In genomic region chr2:70095833-70096670, GRCh38 we compare ENCODE assay signal across 8 cellular contexts. TPM values are rescaled to one million over a fixed set of nuclear protein-coding genes. Genes with fewer than 3 reads are reported as not detected.
DNase-seq lines count a peak whose midpoint lies in the region; ATAC-seq, FAIRE-seq and TF ChIP-seq lines count a peak whose summit lies in the region.

No MANE protein-coding gene starts in this region.

- no peaks in the 10 kb centered on the region for H3K79me2 ChIP-seq in HepG2 (ENCODE audit: insufficient read depth, low read length)

- intact Hi-C loops in activated CD4-positive, alpha-beta T cell treated with anti-CD3 and anti-CD28 coated beads for 36 hours (cut with DNase I, micrococcal nuclease), result loop anchor here in 1 of 2 experiments (1.0 kb wide), 1 partner anchor 8 kb away; no protein-coding TSS in a partner anchor
- intact Hi-C loops in HepG2 (cut with micrococcal nuclease; ENCODE audit: unreplicated experiment), result loop anchor here (2.0 kb wide), 1 partner anchor 13 kb away; no protein-coding TSS in a partner anchor

- peaks cover 52% of the 10 kb centered on the region for H3K4me1 Mint-ChIP-seq in activated CD4-positive, alpha-beta T cell treated with anti-CD3 and anti-CD28 coated beads for 36 hours
- peaks cover 36% of the 10 kb centered on the region for H3K4me1 Mint-ChIP-seq in activated naive CD8-positive, alpha-beta T cell treated with anti-CD3 and anti-CD28 coated beads, Interleukin-2, amount 10 ng/mL, durations not matched to agents 7 days and 5 days

- H3K4me2 ChIP-seq in HepG2 (ENCODE audit: low read depth, low read length), result peak overlapping the region; percentile 93

- H4K20me1 ChIP-seq in HepG2 (ENCODE audit: insufficient read depth, low read length), result no peaks in the 10 kb centered on the region

- peaks cover 39% of the 10 kb centered on the region for H3K4me1 ChIP-seq in HepG2 (ENCODE audit: insufficient read depth, low read length)

- no peaks in the 10 kb centered on the region for H3K36me3 ChIP-seq in HepG2 (replicated peaks in 1 of 2; ENCODE audit: control insufficient read depth in 1 of 2, insufficient read depth in 2 of 2, low read length in 2 of 2)

- H3K27me3 ChIP-seq in HepG2 (ENCODE audit: control insufficient read depth in 1 of 2, insufficient read depth in 2 of 2, low read length in 2 of 2), result no peaks in the 10 kb centered on the region

- no peak overlapping the region for H2AFZ ChIP-seq in HepG2 (ENCODE audit: low read length)

- TF ChIP-seq POLR2A in HepG2 (IDR thresholded peaks at IDR 0.05; ENCODE audit: insufficient read depth in 1 of 2, low read depth in 2 of 2, low read length in 2 of 2), result no peak

- peak overlapping the region; percentile 73 for H3K27ac ChIP-seq in HepG2 (ENCODE audit: extremely low read length, insufficient read depth, low read length)

- WGBS in HepG2 (ENCODE audit: low lambda C conversion rate), result 95% methylated on average over 14 of the region's 14 CpGs

- peak overlapping the region in 2 of 3 experiments; percentile 36 to 67; a peak in 2 of 6 replicates for H3K4me3 ChIP-seq in HepG2 (replicated peaks in 1 of 3; ENCODE audit: insufficient read depth in 1 of 3, low read depth in 2 of 3, low read length in 3 of 3)

- TF ChIP-seq CTCF in HepG2 (CRISPR knock-in tag; IDR thresholded peaks at IDR 0.05), result no peak

- H3K4me3 Mint-ChIP-seq in activated CD4-positive, alpha-beta T cell treated with anti-CD3 and anti-CD28 coated beads for 36 hours, result peak overlapping the region; percentile 75
- peak overlapping the region; percentile 75 for H3K4me3 Mint-ChIP-seq in activated naive CD8-positive, alpha-beta T cell treated with anti-CD3 and anti-CD28 coated beads, Interleukin-2, amount 10 ng/mL, durations not matched to agents 7 days and 5 days

- DNase-seq in activated CD4-positive, alpha-beta T cell treated with anti-CD3 and anti-CD28 coated beads for 36 hours, result no peak
- no peak for DNase-seq in activated CD4-positive, alpha-beta T cell treated with anti-CD3 and anti-CD28 coated beads, Interleukin-2, amount 50 U/mL, for 48 hours
- no peak for DNase-seq in activated naive CD8-positive, alpha-beta T cell treated with anti-CD3 and anti-CD28 coated beads, Interleukin-2, amount 10 ng/mL, durations not matched to agents 7 days and 5 days
- DNase-seq in HepG2 (ENCODE audit: low spot score) (no peak), superior temporal gyrus (ENCODE audit: extremely low spot score) (peak; percentile 18), C1 segment of cervical spinal cord (lab: John Stamatoyannopoulos, UW) (no peak), anterior cingulate cortex (lab: John Stamatoyannopoulos, UW) (no peak)

- ATAC-seq in activated CD4-positive, alpha-beta T cell treated with anti-CD3 and anti-CD28 coated beads for 36 hours, result no peak
- ATAC-seq in activated naive CD8-positive, alpha-beta T cell treated with anti-CD3 and anti-CD28 coated beads, Interleukin-2, amount 10 ng/mL, durations not matched to agents 7 days and 5 days (ENCODE audit: low read depth), result no peak
- no peak for ATAC-seq in HepG2
- no peak for ATAC-seq in HG03342 (IDR thresholded peaks at IDR 0.05; ENCODE audit: unreplicated experiment)

- H3K9ac ChIP-seq in HepG2 (ENCODE audit: insufficient read depth, low read depth, low read length), result peak overlapping the region; percentile 72

- in situ Hi-C loops in HepG2 (cut with HindIII; ENCODE audit: extremely low pct_ligation_motif_present, low pct_unique_long_range_greater_than_20kb), result no loop called here

- BruUV-seq in HepG2 (replicated peaks; lab: Mats Ljungman, UMichigan), result no TSS peak

- H3K27me3 Mint-ChIP-seq in activated CD4-positive, alpha-beta T cell treated with anti-CD3 and anti-CD28 coated beads for 36 hours, result no peaks in the 10 kb centered on the region
- no peaks in the 10 kb centered on the region for H3K27me3 Mint-ChIP-seq in activated naive CD8-positive, alpha-beta T cell treated with anti-CD3 and anti-CD28 coated beads, Interleukin-2, amount 10 ng/mL, durations not matched to agents 7 days and 5 days

- TF ChIP-seq RAD21 in HepG2 (CRISPR knock-in tag; IDR thresholded peaks at IDR 0.05), result no peak

- no peak for TF ChIP-seq EP300 in HepG2 (IDR thresholded peaks at IDR 0.05; ENCODE audit: low read depth in 2 of 2, low read length in 2 of 2)
- TF ChIP-seq EP300 in HepG2 (CRISPR knock-in tag; IDR thresholded peaks at IDR 0.05; ENCODE audit: borderline replicate concordance), result no peak

- H3K9me3 Mint-ChIP-seq in activated CD4-positive, alpha-beta T cell treated with anti-CD3 and anti-CD28 coated beads for 36 hours (ENCODE audit: low read depth), result no peaks in the 10 kb centered on the region
- no peaks in the 10 kb centered on the region for H3K9me3 Mint-ChIP-seq in activated naive CD8-positive, alpha-beta T cell treated with anti-CD3 and anti-CD28 coated beads, Interleukin-2, amount 10 ng/mL, durations not matched to agents 7 days and 5 days

- no peaks in the 10 kb centered on the region for H3K9me3 ChIP-seq in HepG2 (ENCODE audit: low read length)

- no peak for FAIRE-seq in HepG2 (lab: Jason Lieb, UNC)

- H3K36me3 Mint-ChIP-seq in activated CD4-positive, alpha-beta T cell treated with anti-CD3 and anti-CD28 coated beads for 36 hours (ENCODE audit: low read depth), result peaks cover 7% of the 10 kb centered on the region
- peaks cover 4% of the 10 kb centered on the region for H3K36me3 Mint-ChIP-seq in activated naive CD8-positive, alpha-beta T cell treated with anti-CD3 and anti-CD28 coated beads, Interleukin-2, amount 10 ng/mL, durations not matched to agents 7 days and 5 days

- H3K27ac Mint-ChIP-seq in activated CD4-positive, alpha-beta T cell treated with anti-CD3 and anti-CD28 coated beads for 36 hours, result peak overlapping the region; percentile 97
- peak overlapping the region; percentile 85 for H3K27ac Mint-ChIP-seq in activated naive CD8-positive, alpha-beta T cell treated with anti-CD3 and anti-CD28 coated beads, Interleukin-2, amount 10 ng/mL, durations not matched to agents 7 days and 5 days

- CTCF ChIA-PET in activated CD4-positive, alpha-beta T cell treated with anti-CD3 and anti-CD28 coated beads for 36 hours (lab: Charles Lee), result interaction anchor here (1.5 to 2.5 kb wide), 2 partner anchors 8 to 31 kb away, joined by 4 to 14 read pairs; no protein-coding TSS in a partner anchor
- CTCF ChIA-PET in HepG2 (lab: Yijun Ruan, JAX; ENCODE audit: low intra/inter-chr PET ratio, low total read pairs), result no interaction called here

- POLR2A ChIA-PET in activated CD4-positive, alpha-beta T cell treated with anti-CD3 and anti-CD28 coated beads for 36 hours (lab: Charles Lee), result interaction anchor here (1.3 to 2.1 kb wide), 4 partner anchors 8 to 181 kb away, joined by 3 to 21 read pairs (median 8); partner anchors contain the start of gene MXD1
- POLR2A ChIA-PET in activated naive CD8-positive, alpha-beta T cell treated with anti-CD3 and anti-CD28 coated beads, Interleukin-2, amount 10 ng/mL, durations not matched to agents 7 days and 5 days (lab: Charles Lee), result interaction anchor here (1.1 to 13.8 kb wide), 6 partner anchors 10 to 182 kb away, joined by 3 to 444 read pairs (median 120); partner anchors contain the start of genes MXD1 and PCBP1
- POLR2A ChIA-PET in HepG2 (lab: Yijun Ruan, JAX), result interaction anchor here (1.4 to 14.6 kb wide), 8 partner anchors 11 to 197 kb away, joined by 9 to 423 read pairs (median 34); partner anchors contain the start of genes MXD1 and SNRPG

RNA-seq across cellular contexts. Expression of gene PCBP1, which starts 8.8 kb away (rescaled TPM):
- total RNA-seq in activated CD4-positive, alpha-beta T cell treated with anti-CD3 and anti-CD28 coated beads for 36 hours, result 100 to 1,000 TPM; 417 to 450 TPM
- 100 to 1,000 TPM; 459 to 467 TPM for total RNA-seq in activated naive CD8-positive, alpha-beta T cell treated with anti-CD3 and anti-CD28 coated beads, Interleukin-2, amount 10 ng/mL, durations not matched to agents 7 days and 5 days
- total RNA-seq in HepG2 (2016; rRNA removed; fragmentation: Illumina TruSeq; extraction: Trizol), result 32.0 and 104 TPM in 2 replicates
- 39.6 and 40.9 TPM in 2 replicates for total RNA-seq in HepG2 (2016; cell fraction: cytosol; rRNA removed; fragmentation: Illumina TruSeq; extraction: Trizol; ENCODE audit: low read depth)
- total RNA-seq in HepG2 (2016; cell fraction: insoluble cytoplasmic fraction; rRNA removed; fragmentation: Illumina TruSeq; extraction: Trizol), result 30.2 and 107 TPM in 2 replicates
- total RNA-seq in HepG2 (2016; cell fraction: membrane; rRNA removed; fragmentation: Illumina TruSeq; extraction: Trizol), result 84.5 and 86.5 TPM in 2 replicates
- total RNA-seq in HepG2 (2016; cell fraction: nucleus; rRNA removed; fragmentation: Illumina TruSeq; extraction: Trizol), result 54.5 and 55.6 TPM in 2 replicates
- 137 and 144 TPM in 2 replicates for polyA plus RNA-seq in HepG2 (2011; rRNA removed)
- polyA plus RNA-seq in HepG2 (2011; cell fraction: cytosol; rRNA removed), result 140 and 145 TPM in 2 replicates
- 80.5 and 83.2 TPM in 2 replicates for polyA plus RNA-seq in HepG2 (2011; cell fraction: nucleus; rRNA removed)
- polyA plus RNA-seq in HepG2 (2012), result 391 and 423 TPM in 2 replicates
- 248 and 249 TPM in 2 replicates for polyA plus RNA-seq in HepG2 (2016; cell fraction: cytosol; fragmentation: Illumina TruSeq; extraction: Trizol; ENCODE audit: low read depth)
- 461 and 517 TPM in 2 replicates for polyA plus RNA-seq in HepG2 (2016; cell fraction: insoluble cytoplasmic fraction; fragmentation: Illumina TruSeq; extraction: Trizol; ENCODE audit: low read depth)
- polyA plus RNA-seq in HepG2 (2016; cell fraction: membrane; fragmentation: Illumina TruSeq; extraction: Trizol; ENCODE audit: low read depth), result 274 and 290 TPM in 2 replicates
- polyA plus RNA-seq in HepG2 (2016; cell fraction: nucleus; fragmentation: Illumina TruSeq; extraction: Trizol; ENCODE audit: insufficient read depth, low read depth), result 271 and 294 TPM in 2 replicates
- 74.9 and 159 TPM in 2 replicates for polyA minus RNA-seq in HepG2 (2011; rRNA and poly(A)+ RNA removed; ENCODE audit: low replicate concordance)
- 114 and 126 TPM in 2 replicates for polyA minus RNA-seq in HepG2 (2011; cell fraction: cytosol; rRNA and poly(A)+ RNA removed)
- 41.5 and 41.8 TPM in 2 replicates for polyA minus RNA-seq in HepG2 (2011; cell fraction: nucleus; rRNA and poly(A)+ RNA removed)
